In genomic region chr5:149198148-149198547, GRCh38 we compare ENCODE assay signal across 8 cellular contexts.
"Had no signal": no experiment of that assay in that cellular context is flagged by ENCODE, and none has a peak within 500 bp of the region (broad histone marks: within the 10 kb centered on the region; RNA-seq: fewer than 3 reads in every experiment).

No MANE protein-coding gene starts in this region.

- H2AFZ ChIP-seq: GM23248 had no signal

- H3K4me1 ChIP-seq: HAP-1 had no signal

- H3K9me3 ChIP-seq: HAP-1 had no signal

- H3K27ac ChIP-seq: GM23248, HL-60 had no signal

- H3K9ac ChIP-seq: GM23248 had no signal

- ATAC-seq: HCT116, HepG2 had no signal

- H3K4me3 ChIP-seq: GM23248, HAP-1 had no signal

- H3K36me3 ChIP-seq: HAP-1 had no signal

- DNase-seq: GM23248, GOT3, H7, HFFc6 had no signal
